19 cellular contexts compared by ENCODE assay signal in genomic region chr1:1917304-1917976, GRCh38. TPM values are rescaled to one million over a fixed set of nuclear protein-coding genes. Genes with fewer than 3 reads are reported as not detected.
DNase-seq lines count a peak whose midpoint lies in the region; ATAC-seq, FAIRE-seq and TF ChIP-seq lines count a peak whose summit lies in the region.
"Had no signal": no experiment of that assay in that cellular context is flagged by ENCODE, and none has a peak within 500 bp of the region (broad histone marks: within the 10 kb centered on the region; RNA-seq: fewer than 3 reads in every experiment).

No MANE protein-coding gene starts in this region.

- CTCF ChIA-PET in H1 (lab: Charles Lee; ENCODE audit: partially characterized antibody), result interaction anchor here (0.9 to 2.9 kb wide), 5 partner anchors 9 to 43 kb away, joined by 3 to 12 read pairs (median 6); no protein-coding TSS in a partner anchor

- H4K20me1 ChIP-seq in H9 (ENCODE audit: control insufficient read depth, insufficient read depth, insufficient read length), result no peaks in the 10 kb centered on the region
- H4K20me1 ChIP-seq in H1 (replicated peaks in 1 of 2; ENCODE audit: control insufficient read depth in 1 of 2, insufficient read depth in 2 of 2, low read length in 2 of 2), result no peaks in the 10 kb centered on the region

- H3K4ac ChIP-seq in H9 (ENCODE audit: low read depth, low read length), result no peak overlapping the region
- H3K4ac ChIP-seq in H1 (replicated peaks; ENCODE audit: insufficient read length, low read depth, low read length), result peak overlapping the region; percentile 23

- no CpG with 5 or more reads among the region's 14 CpGs for WGBS in H9 (ENCODE audit: extremely low coverage, insufficient read length, low lambda C conversion rate)
- 94% methylated on average over 14 of the region's 14 CpGs; no CpG with 5 or more reads in 1 of the 2 experiments for WGBS in H1 (ENCODE audit: extremely low coverage in 1 of 2, insufficient coverage in 1 of 2, insufficient read length in 1 of 2, insufficient replicate concordance in 2 of 2, low coverage in 1 of 2, low lambda C conversion rate in 2 of 2, missing lambda C conversion rate in 1 of 2), 2 experiments
- WGBS in pancreas, 2 donors, result 37 to 45% methylated on average over 13 to 14 of the region's 14 CpGs

- FAIRE-seq in H1 (lab: Jason Lieb, UNC) (no peak), pancreas (lab: Jason Lieb, UNC) (no peak)

- H2BK12ac ChIP-seq in H9 (ENCODE audit: insufficient read length, low read depth, low read length) (no peak overlapping the region), H1 (ENCODE audit: low read depth, low read length) (no peak overlapping the region)

- H4K8ac ChIP-seq in H9 (replicated peaks; ENCODE audit: insufficient read length, low read depth, low read length), result no peak overlapping the region
- no peak overlapping the region; the same call in 1 of the 2 replicates for H4K8ac ChIP-seq in H1 (ENCODE audit: extremely low read depth, insufficient read depth, low read length)

- no peaks in the 10 kb centered on the region for H3K4me1 ChIP-seq in H9 (ENCODE audit: insufficient read depth, low read length)
- H3K4me1 ChIP-seq in H1 (replicated peaks in 1 of 4; ENCODE audit: control insufficient read depth in 3 of 4, insufficient read depth in 4 of 4, low read length in 3 of 4), result peaks cover 0 to 19% (median 12%) of the 10 kb centered on the region in 4 experiments; a peak in 6 of 7 replicates
- H3K4me1 ChIP-seq in pancreas, result peaks cover 7 to 26% (median 16%) of the 10 kb centered on the region in 3 donors

- H3K23ac ChIP-seq in H9 (ENCODE audit: insufficient read length, low read depth, low read length), result no peak overlapping the region
- no peak overlapping the region for H3K23ac ChIP-seq in H1 (ENCODE audit: insufficient read length)

- H3K79me1 ChIP-seq in H9 (ENCODE audit: insufficient read depth, low read depth, low read length, poor library complexity, severe bottlenecking) (no peaks in the 10 kb centered on the region), H1 (ENCODE audit: low read depth, low read length) (no peaks in the 10 kb centered on the region)

- TF ChIP-seq EP300 in H1 (IDR thresholded peaks at IDR 0.05; ENCODE audit: borderline replicate concordance in 1 of 2, low read depth in 2 of 2, low read length in 2 of 2), result no peak

- intact Hi-C loops in pancreas (cut with DNase I), result no loop called here

- H3K27ac Mint-ChIP-seq in H9, result no peak overlapping the region
- H3K27ac Mint-ChIP-seq: HFFc6 had no signal

- H2AFZ ChIP-seq in H9 (ENCODE audit: low read length), result no peak overlapping the region
- no peak overlapping the region for H2AFZ ChIP-seq in H1 (ENCODE audit: low read length)

- H2BK120ac ChIP-seq in H9 (ENCODE audit: low read depth, low read length, poor library complexity, severe bottlenecking) (no peak overlapping the region), H1 (replicated peaks; ENCODE audit: low read depth, low read length) (no peak overlapping the region)

- no peaks in the 10 kb centered on the region; a peak in 1 of 7 replicates for H3K36me3 Mint-ChIP-seq in H9 (ENCODE audit: insufficient read depth in 1 of 3, low read depth in 3 of 3)

- TF ChIP-seq CTCF in C4-2B (conservative IDR thresholded peaks at IDR 0.05), result no peak
- TF ChIP-seq CTCF in H9 (conservative IDR thresholded peaks at IDR 0.05), result no peak
- TF ChIP-seq CTCF in H1 (IDR thresholded peaks at IDR 0.05; ENCODE audit: control extremely low read depth in 1 of 3, insufficient read depth in 1 of 3, low read depth in 1 of 3, low read length in 3 of 3), result no peak
- TF ChIP-seq CTCF in pancreas (IDR thresholded peaks at IDR 0.05), result no peak

- H2BK15ac ChIP-seq in H9 (ENCODE audit: low read depth, low read length), result no peak overlapping the region
- H2BK15ac ChIP-seq in H1 (ENCODE audit: low read length), result no peak overlapping the region

- DNase-seq in H9, result peak; percentile 25
- no peak for DNase-seq in H1 (ENCODE audit: low read depth in 1 of 2, low spot score in 2 of 2)
- DNase-seq in pancreas, result peak; percentile 52 to 85 (median 62)
- DNase-seq in AG08396 (ENCODE audit: low spot score), result no peak
- DNase-seq: activated CD4-positive, alpha-beta T cell treated with anti-CD3 and anti-CD28 coated beads for 4 hours; activated T-cell treated with anti-CD3 and anti-CD28 coated beads, Interleukin-2, amount 50 U/mL, for 4 hours; DMS53; HFFc6; MG63; NCI-H1930; NCI-H510A; stimulated activated CD4-positive, alpha-beta T cell treated with anti-CD3 and anti-CD28 coated beads, Interleukin-2, amount 100 ng/mL, for 48 hours; T1000 had no signal

- no peak overlapping the region for H3K18ac ChIP-seq in H9 (ENCODE audit: insufficient read length, low read depth, low read length)
- H3K18ac ChIP-seq in H1 (ENCODE audit: extremely low read depth, low read length), result no peak overlapping the region

- TF ChIP-seq RAD21 in H1 (IDR thresholded peaks at IDR 0.05 in 1 of 2, conservative IDR thresholded peaks at IDR 0.05 in 1 of 2; ENCODE audit: low read depth in 2 of 2, low read length in 2 of 2), result no peak

- no peaks in the 10 kb centered on the region for H3K79me2 ChIP-seq in H9 (ENCODE audit: insufficient read depth, low read length)
- H3K79me2 ChIP-seq in H1 (ENCODE audit: control insufficient read depth in 1 of 2, insufficient read depth in 2 of 2, low read length in 2 of 2), result no peaks in the 10 kb centered on the region

- H2BK20ac ChIP-seq in H9 (ENCODE audit: low read depth, low read length, poor library complexity, severe bottlenecking) (no peak overlapping the region), H1 (ENCODE audit: low read length) (no peak overlapping the region)

- peaks cover 4 to 23% of the 10 kb centered on the region in 2 experiments for H3K4me1 Mint-ChIP-seq in H9

- H3K9ac ChIP-seq in H9 (ENCODE audit: extremely low read depth, insufficient read length, low read length), result no peak overlapping the region
- no peak overlapping the region for H3K9ac ChIP-seq in H1 (replicated peaks in 1 of 4; ENCODE audit: extremely low read depth in 1 of 4, low read depth in 3 of 4, low read length in 3 of 4)

- no peaks in the 10 kb centered on the region for H3K9me3 ChIP-seq in H9 (ENCODE audit: control insufficient read depth, low read depth, low read length)
- no peaks in the 10 kb centered on the region for H3K9me3 ChIP-seq in H1 (ENCODE audit: insufficient read depth in 2 of 2, low read depth in 1 of 2, low read length in 1 of 2)
- no peaks in the 10 kb centered on the region for H3K9me3 ChIP-seq in pancreas
- H3K9me3 ChIP-seq: gastroesophageal sphincter, MG63 had no signal

- H3K4me3 ChIP-seq in H1 (ENCODE audit: extremely low read depth in 1 of 4, insufficient read depth in 2 of 4, low read depth in 3 of 4, low read length in 4 of 4) (no peak overlapping the region), pancreas (peak overlapping the region; percentile 36 to 59 (median 47))
- H3K4me3 ChIP-seq: MG63 had no signal

- H3K14ac ChIP-seq in H9 (ENCODE audit: insufficient read depth, low read length) (no peak overlapping the region), H1 (ENCODE audit: insufficient read length) (no peak overlapping the region)

- peak overlapping the region; percentile 83 for H3K27ac ChIP-seq in C4-2B
- H3K27ac ChIP-seq in H9 (ENCODE audit: insufficient read length, low read depth, low read length), result no peak overlapping the region
- H3K27ac ChIP-seq in H1 (ENCODE audit: low read depth, low read length), result no peak overlapping the region
- peak overlapping the region; percentile 85 to 94 (median 90) for H3K27ac ChIP-seq in pancreas
- H3K27ac ChIP-seq: gastroesophageal sphincter had no signal

- H3K27me3 ChIP-seq in H9 (ENCODE audit: insufficient read depth, low read length) (no peaks in the 10 kb centered on the region), H1 (replicated peaks in 1 of 4; ENCODE audit: control insufficient read depth in 3 of 4, extremely low read depth in 1 of 4, insufficient read depth in 3 of 4, low read length in 3 of 4) (peaks cover 0 to 2% (median under 1%) of the 10 kb centered on the region in 4 experiments; a peak in 2 of 7 replicates), pancreas (no peaks in the 10 kb centered on the region)
- H3K27me3 ChIP-seq: gastroesophageal sphincter, MG63 had no signal

- H3K4me2 ChIP-seq in H9 (ENCODE audit: insufficient read depth, insufficient read length, low read length), result no peak overlapping the region
- no peak overlapping the region; a peak in 1 of 4 replicates for H3K4me2 ChIP-seq in H1 (ENCODE audit: insufficient read depth in 1 of 2, low read depth in 2 of 2, low read length in 2 of 2)

- no peak overlapping the region for H3T11ph ChIP-seq in H9 (ENCODE audit: low read length)

- POLR2A ChIA-PET in H1 (lab: Charles Lee; ENCODE audit: partially characterized antibody), result interaction anchor here (1.1 to 1.5 kb wide), 3 partner anchors 8 to 140 kb away, joined by 3 to 10 read pairs (median 3); no protein-coding TSS in a partner anchor

- H3K4me3 Mint-ChIP-seq in H9, result peak overlapping the region in 1 of 2 experiments; percentile 56; a peak in 3 of 5 replicates
- H3K4me3 Mint-ChIP-seq: HFFc6 had no signal

- TF ChIP-seq POLR2A in H1 (IDR thresholded peaks at IDR 0.05; ENCODE audit: control extremely low read depth in 1 of 2, low read depth in 2 of 2, low read length in 2 of 2), result no peak

- H4K91ac ChIP-seq in H9 (ENCODE audit: insufficient read length, low read depth, low read length) (no peak overlapping the region), H1 (replicated peaks; ENCODE audit: insufficient read length, low read length) (no peak overlapping the region)

- no peak overlapping the region for H2AK5ac ChIP-seq in H9 (ENCODE audit: insufficient read length, low read length)
- H2AK5ac ChIP-seq in H1 (ENCODE audit: low read depth, low read length), result no peak overlapping the region

- H2BK5ac ChIP-seq in H9 (ENCODE audit: insufficient read length, low read length), result no peak overlapping the region
- H2BK5ac ChIP-seq in H1 (ENCODE audit: low read depth, low read length), result no peak overlapping the region

- ATAC-seq in pancreas (peak in 1 of 4 donors; percentile 2), GM21723 (IDR thresholded peaks at IDR 0.05; ENCODE audit: unreplicated experiment) (no peak), HG03039 (IDR thresholded peaks at IDR 0.05; ENCODE audit: unreplicated experiment) (no peak)
- ATAC-seq: activated T-cell treated with anti-CD3 and anti-CD28 coated beads, Interleukin-2, amount 50 U/mL, for 4 hours; gastroesophageal sphincter had no signal

- H4K5ac ChIP-seq in H9 (ENCODE audit: insufficient read length, low read depth, low read length), result no peak overlapping the region
- H4K5ac ChIP-seq in H1 (ENCODE audit: insufficient read length, low read depth, low read length), result no peak overlapping the region

- H3K56ac ChIP-seq in H9 (ENCODE audit: insufficient read length, low read depth, low read length) (no peak overlapping the region), H1 (replicated peaks; ENCODE audit: insufficient read length, low read depth, low read length) (no peak overlapping the region)

- H3K9me3 Mint-ChIP-seq in H9, result no peaks in the 10 kb centered on the region
- H3K9me3 Mint-ChIP-seq: activated T-cell treated with anti-CD3 and anti-CD28 coated beads, Interleukin-2, amount 50 U/mL, for 4 hours; HFFc6 had no signal

- H3K23me2 ChIP-seq in H9 (ENCODE audit: insufficient read length, low read depth, low read length, poor library complexity, severe bottlenecking) (no peaks in the 10 kb centered on the region), H1 (ENCODE audit: low read depth, low read length) (peaks cover 4% of the 10 kb centered on the region; the same call in 1 of the 2 replicates)

- no peaks in the 10 kb centered on the region; the same call in none of the 2 replicates for H3K27me3 Mint-ChIP-seq in H9 (ENCODE audit: low read depth)

- H3K36me3 ChIP-seq in H1 (ENCODE audit: control insufficient read depth in 2 of 4, insufficient read depth in 4 of 4, low read length in 3 of 4), result no peaks in the 10 kb centered on the region
- H3K36me3 ChIP-seq in pancreas, result no peaks in the 10 kb centered on the region
- H3K36me3 ChIP-seq: gastroesophageal sphincter, MG63 had no signal

RNA-seq across cellular contexts. Expression of gene TMEM52, which starts 1.6 kb away (rescaled TPM):
- total RNA-seq in H9 (2021) (9.6 and 11.3 TPM in 2 replicates), pancreas (10 to 100 TPM; 43.6 to 98.9 (median 78.6) TPM)
- 14.6 and 15.0 TPM in 2 replicates for total RNA-seq in H1 (2021; fragmentation: NEBNext Ultra II Directional; extraction: Animal tissue kit (Norgen Biotek cat#: 25700))
- polyA plus RNA-seq in H1 (2011; rRNA removed) (30.2 and 46.3 TPM in 2 replicates), pancreas (100 to 1,000 TPM in 1 of 2 donors, 10 to 100 TPM in 1; 72.2 to 120 TPM)
- 20.9 TPM for polyA plus RNA-seq in H1 (2011; cell fraction: cytosol; rRNA removed)
- 36.1 TPM for polyA plus RNA-seq in H1 (2011; cell fraction: nucleus; rRNA removed)
- 8.4 to 15.3 TPM (median 14.6 TPM) in 4 replicates for polyA plus RNA-seq in H1 (2012, experiment 1 of 2)
- 15.3 TPM for polyA plus RNA-seq in H1 (2012, experiment 2 of 2)
- 21.5 TPM for polyA plus RNA-seq in H1 (2013, experiment 1 of 2)
- 22.3 TPM for polyA plus RNA-seq in H1 (2013, experiment 2 of 2)
- polyA minus RNA-seq in H1 (2011; rRNA and poly(A)+ RNA removed), result 5.1 and 6.6 TPM in 2 replicates
- 6.2 TPM for polyA minus RNA-seq in H1 (2011; cell fraction: cytosol; rRNA and poly(A)+ RNA removed)
- 11.6 TPM for polyA minus RNA-seq in H1 (2011; cell fraction: nucleus; rRNA and poly(A)+ RNA removed)
- total RNA-seq: SK-MEL-5 had no signal

RNA-seq across cellular contexts. Expression of gene CALML6, which starts 2.4 kb away (rescaled TPM):
- 1.4 and 1.7 TPM in 2 replicates for total RNA-seq in H9 (2021)
- 0.92 and 1.3 TPM in 2 replicates for total RNA-seq in H1 (2021; fragmentation: NEBNext Ultra II Directional; extraction: Animal tissue kit (Norgen Biotek cat#: 25700))
- 0.54 and 0.96 TPM in 2 replicates for polyA plus RNA-seq in H1 (2011; rRNA removed)
- 1.4 TPM for polyA plus RNA-seq in H1 (2011; cell fraction: cytosol; rRNA removed)
- polyA plus RNA-seq in H1 (2011; cell fraction: nucleus; rRNA removed), result 4.8 TPM
- 1.3 to 1.9 TPM (median 1.7 TPM) in 4 replicates for polyA plus RNA-seq in H1 (2012, experiment 1 of 2)
- 0.84 TPM for polyA plus RNA-seq in H1 (2012, experiment 2 of 2)
- polyA plus RNA-seq in H1 (2013, experiment 1 of 2), result 0.65 TPM
- 0.63 TPM for polyA plus RNA-seq in H1 (2013, experiment 2 of 2)
- 0.09 and 0.15 TPM in 2 replicates for polyA minus RNA-seq in H1 (2011; rRNA and poly(A)+ RNA removed)
- polyA minus RNA-seq in H1 (2011; cell fraction: cytosol; rRNA and poly(A)+ RNA removed), result not detected
- polyA minus RNA-seq in H1 (2011; cell fraction: nucleus; rRNA and poly(A)+ RNA removed), result 1.5 TPM
- 1 to 10 TPM in 3 of 6 donors, under 1 TPM in 3; 0.39 to 1.4 (median 0.86) TPM for total RNA-seq in pancreas
- 1 to 10 TPM; 3.6 to 4.4 TPM for polyA plus RNA-seq in pancreas
- total RNA-seq: lung microvascular endothelial cell had no signal

RNA-seq across cellular contexts. Expression of gene GNB1, which starts 26.6 kb away (rescaled TPM):
- total RNA-seq in H9 (2021), result 382 and 400 TPM in 2 replicates
- total RNA-seq in H1 (2021; fragmentation: NEBNext Ultra II Directional; extraction: Animal tissue kit (Norgen Biotek cat#: 25700)), result 382 and 394 TPM in 2 replicates
- 343 and 372 TPM in 2 replicates for polyA plus RNA-seq in H1 (2011; rRNA removed)
- polyA plus RNA-seq in H1 (2011; cell fraction: cytosol; rRNA removed), result 391 TPM
- 286 TPM for polyA plus RNA-seq in H1 (2011; cell fraction: nucleus; rRNA removed)
- 256 to 341 TPM (median 318 TPM) in 4 replicates for polyA plus RNA-seq in H1 (2012, experiment 1 of 2)
- 110 TPM for polyA plus RNA-seq in H1 (2012, experiment 2 of 2)
- 180 TPM for polyA plus RNA-seq in H1 (2013, experiment 1 of 2)
- polyA plus RNA-seq in H1 (2013, experiment 2 of 2), result 186 TPM
- polyA minus RNA-seq in H1 (2011; rRNA and poly(A)+ RNA removed), result 482 and 536 TPM in 2 replicates
- 250 TPM for polyA minus RNA-seq in H1 (2011; cell fraction: cytosol; rRNA and poly(A)+ RNA removed)
- polyA minus RNA-seq in H1 (2011; cell fraction: nucleus; rRNA and poly(A)+ RNA removed), result 104 TPM
- total RNA-seq in pancreas, result 100 to 1,000 TPM in 2 of 6 donors, 10 to 100 TPM in 4; 75.4 to 160 (median 97.5) TPM
- polyA plus RNA-seq in pancreas, result 10 to 100 TPM; 42.3 to 71.1 TPM

Comparison
In these comparisons a context has a peak if more than half of its experiments do, and no peak if none do; other contexts are left out.
1. H3K27ac ChIP-seq: peak in C4-2B (single experiment) and pancreas (4 of 4); none in H9 (single experiment) and H1 (single experiment).
2. DNase-seq: peak in H9 (single experiment) and pancreas (6 of 6); none in H1 (0 of 2) and AG08396 (single experiment).
3. H3K4me3 ChIP-seq: peak in pancreas (4 of 4); none in H1 (0 of 4).